In the genomic region with DNA sequence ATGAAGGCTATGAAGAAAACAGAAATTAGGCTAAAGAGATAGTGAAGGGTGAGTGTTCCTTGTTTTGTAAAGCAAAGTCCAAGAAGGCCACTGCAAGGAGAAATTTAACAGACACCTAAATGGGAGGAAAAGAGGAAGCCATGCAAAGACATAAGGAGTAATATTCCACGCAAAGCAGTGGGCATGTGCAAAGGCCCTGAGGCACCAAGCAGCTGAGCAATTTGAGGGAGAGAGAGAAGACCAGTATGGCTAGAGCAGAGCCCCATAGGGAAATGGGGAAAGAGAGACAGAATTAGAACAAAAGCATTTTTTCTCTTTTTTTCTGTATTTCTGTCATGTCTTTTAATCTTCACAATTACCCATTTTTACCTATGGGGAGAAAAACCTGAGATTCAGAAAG, we compare ENCODE assay signal across 28 cellular contexts.
"Had no signal": no experiment of that assay in that cellular context is flagged by ENCODE, and none has a peak within 500 bp of the region (broad histone marks: within the 10 kb centered on the region; RNA-seq: fewer than 3 reads in every experiment).

No MANE protein-coding gene starts in this region.

- H3K36me3 ChIP-seq: neural progenitor cell, ovary, stomach, thoracic aorta, thyroid gland, tibial nerve, upper lobe of left lung, vagina had no signal

- H3K9me3 Mint-ChIP-seq: nephron; stimulated activated naive CD8-positive, alpha-beta T cell treated with anti-CD3 and anti-CD28 coated beads, Interleukin-15, Interleukin-2, amounts not matched to agents 100 ng/mL and 50 ng/mL, for 24 hours had no signal

- H2AFZ ChIP-seq: neural progenitor cell, parathyroid adenoma had no signal

- H3K27ac ChIP-seq: neural progenitor cell, ovary, parathyroid adenoma, psoas muscle, skin epidermis, stomach, thoracic aorta, thyroid gland, tibial nerve, upper lobe of left lung, vagina had no signal

- ATAC-seq: natural killer cell; psoas muscle; sciatic nerve; stimulated activated effector memory CD8-positive, alpha-beta T cell treated with anti-CD3 and anti-CD28 coated beads, Interleukin-12 subunit alpha, Interleukin-12 subunit beta, amount 100 ng/mL, for 72 hours; stimulated activated naive B cell treated with anti-CD40 and anti-IgM and Interleukin-4, amounts not matched to agents 10 μg/mL and 1 μg/mL and 100 μg/mL, for 72 hours had no signal

- H3K4me2 ChIP-seq: neural progenitor cell had no signal

- H3K27me3 Mint-ChIP-seq: progenitor cell of endocrine pancreas had no signal

- H3K36me3 Mint-ChIP-seq: natural killer cell; neural progenitor cell; stimulated activated effector memory CD8-positive, alpha-beta T cell treated with anti-CD3 and anti-CD28 coated beads, Interleukin-12 subunit alpha, Interleukin-12 subunit beta, amount 100 ng/mL, for 72 hours; stimulated activated naive B cell treated with anti-CD40 and anti-IgM and Interleukin-4, amounts not matched to agents 10 μg/mL and 1 μg/mL and 100 μg/mL, for 72 hours had no signal

- FAIRE-seq: urothelium cell line had no signal

- H3K4me1 ChIP-seq: neural progenitor cell, parathyroid adenoma, psoas muscle, stomach, thyroid gland, tibial nerve, upper lobe of left lung, vagina had no signal

- H3K4me3 ChIP-seq: neural progenitor cell, ovary, psoas muscle, skin epidermis, stomach, thoracic aorta, thyroid gland, tibial nerve, upper lobe of left lung, vagina had no signal

- DNase-seq: natural killer cell; occipital lobe; ovary; posterior cingulate gyrus; psoas muscle; right cardiac atrium; stimulated activated CD4-positive, alpha-beta T cell treated with anti-CD3 and anti-CD28 coated beads, Interleukin-15, amount 100 ng/mL, for 24 hours; stimulated activated CD4-positive, alpha-beta T cell treated with anti-CD3 and anti-CD28 coated beads, Interleukin-2, amount 100 ng/mL, for 24 hours; stimulated activated CD4-positive, alpha-beta T cell treated with anti-CD3 and anti-CD28 coated beads, Interleukin-2, amount 100 ng/mL, for 48 hours; stimulated activated CD4-positive, alpha-beta T cell treated with anti-CD3 and anti-CD28 coated beads, Interleukin-4, amount 100 ng/mL, for 24 hours; stimulated activated naive B cell treated with anti-CD40 and anti-IgM and Interleukin-4, amounts not matched to agents 10 μg/mL and 1 μg/mL and 100 μg/mL, for 72 hours; stimulated activated naive CD4-positive, alpha-beta T cell treated with Interleukin-2 at 50 U/mL for 16 hours; stomach; thyroid gland; trophoblast cell; upper lobe of left lung had no signal

- H3K4me1 Mint-ChIP-seq: natural killer cell; nephron; stimulated activated effector memory CD8-positive, alpha-beta T cell treated with anti-CD3 and anti-CD28 coated beads, Interleukin-12 subunit alpha, Interleukin-12 subunit beta, amount 100 ng/mL, for 72 hours had no signal

- H3K9ac ChIP-seq: neural progenitor cell, parathyroid adenoma had no signal

- H3K79me2 ChIP-seq: parathyroid adenoma had no signal

- H3K9me3 ChIP-seq: ovary, psoas muscle, stomach, thoracic aorta, thyroid gland, tibial nerve, upper lobe of left lung, vagina had no signal

- H3K27me3 ChIP-seq: neural progenitor cell, ovary, thyroid gland, tibial nerve, upper lobe of left lung, vagina had no signal

- H3K27ac Mint-ChIP-seq: natural killer cell; nephron; neural progenitor cell; progenitor cell of endocrine pancreas; stimulated activated effector memory CD8-positive, alpha-beta T cell treated with anti-CD3 and anti-CD28 coated beads, Interleukin-12 subunit alpha, Interleukin-12 subunit beta, amount 100 ng/mL, for 72 hours; stimulated activated naive B cell treated with anti-CD40 and anti-IgM and Interleukin-4, amounts not matched to agents 10 μg/mL and 1 μg/mL and 100 μg/mL, for 72 hours; stimulated activated naive CD8-positive, alpha-beta T cell treated with anti-CD3 and anti-CD28 coated beads, Interleukin-15, Interleukin-2, amounts not matched to agents 100 ng/mL and 50 ng/mL, for 24 hours had no signal

- H3K4me3 Mint-ChIP-seq: natural killer cell; nephron; neural progenitor cell; stimulated activated effector memory CD8-positive, alpha-beta T cell treated with anti-CD3 and anti-CD28 coated beads, Interleukin-12 subunit alpha, Interleukin-12 subunit beta, amount 100 ng/mL, for 72 hours; stimulated activated naive B cell treated with anti-CD40 and anti-IgM and Interleukin-4, amounts not matched to agents 10 μg/mL and 1 μg/mL and 100 μg/mL, for 72 hours; stimulated activated naive CD8-positive, alpha-beta T cell treated with anti-CD3 and anti-CD28 coated beads, Interleukin-15, Interleukin-2, amounts not matched to agents 100 ng/mL and 50 ng/mL, for 24 hours had no signal
